1 cellular context compared by ENCODE assay signal in genomic region chr4:138190452-138190858, GRCh38.
TF ChIP-seq lines count a peak whose summit lies in the region.

No MANE protein-coding gene starts in this region.

TF ChIP-seq in GM12878, 131 proteins besides CTCF, POLR2A, EP300 and RAD21 (continued from another document):
- TF ChIP-seq, protein P1, sequence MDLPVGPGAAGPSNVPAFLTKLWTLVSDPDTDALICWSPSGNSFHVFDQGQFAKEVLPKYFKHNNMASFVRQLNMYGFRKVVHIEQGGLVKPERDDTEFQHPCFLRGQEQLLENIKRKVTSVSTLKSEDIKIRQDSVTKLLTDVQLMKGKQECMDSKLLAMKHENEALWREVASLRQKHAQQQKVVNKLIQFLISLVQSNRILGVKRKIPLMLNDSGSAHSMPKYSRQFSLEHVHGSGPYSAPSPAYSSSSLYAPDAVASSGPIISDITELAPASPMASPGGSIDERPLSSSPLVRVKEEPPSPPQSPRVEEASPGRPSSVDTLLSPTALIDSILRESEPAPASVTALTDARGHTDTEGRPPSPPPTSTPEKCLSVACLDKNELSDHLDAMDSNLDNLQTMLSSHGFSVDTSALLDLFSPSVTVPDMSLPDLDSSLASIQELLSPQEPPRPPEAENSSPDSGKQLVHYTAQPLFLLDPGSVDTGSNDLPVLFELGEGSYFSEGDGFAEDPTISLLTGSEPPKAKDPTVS (IDR thresholded peaks at IDR 0.05; ENCODE audit: low read depth, low read length): no peak
- TF ChIP-seq FOXM1 (IDR thresholded peaks at IDR 0.05; ENCODE audit: low read depth, low read length) (peak; percentile 69; the same call in 1 of the 2 replicates), IKZF2 (IDR thresholded peaks at IDR 0.05) (peak; percentile 70 to 73; a peak in 3 of 4 replicates), SMARCA5 (IDR thresholded peaks at IDR 0.05) (no peak), SMAD5 (IDR thresholded peaks at IDR 0.05; ENCODE audit: low read depth) (no peak), MAX (IDR thresholded peaks at IDR 0.05; ENCODE audit: low read depth, low read length) (no peak), ZNF274 (IDR thresholded peaks at IDR 0.05; ENCODE audit: insufficient read depth, insufficient read length) (no peak), BMI1 (IDR thresholded peaks at IDR 0.05; ENCODE audit: borderline replicate concordance) (peak; percentile 89), IRF4 (IDR thresholded peaks at IDR 0.05; ENCODE audit: low read depth, low read length) (peak; percentile 84), CHD2 (IDR thresholded peaks at IDR 0.05; ENCODE audit: borderline replicate concordance, low read depth, low read length) (peak; percentile 75; the same call in 1 of the 2 replicates)
- TF ChIP-seq, protein P2, sequence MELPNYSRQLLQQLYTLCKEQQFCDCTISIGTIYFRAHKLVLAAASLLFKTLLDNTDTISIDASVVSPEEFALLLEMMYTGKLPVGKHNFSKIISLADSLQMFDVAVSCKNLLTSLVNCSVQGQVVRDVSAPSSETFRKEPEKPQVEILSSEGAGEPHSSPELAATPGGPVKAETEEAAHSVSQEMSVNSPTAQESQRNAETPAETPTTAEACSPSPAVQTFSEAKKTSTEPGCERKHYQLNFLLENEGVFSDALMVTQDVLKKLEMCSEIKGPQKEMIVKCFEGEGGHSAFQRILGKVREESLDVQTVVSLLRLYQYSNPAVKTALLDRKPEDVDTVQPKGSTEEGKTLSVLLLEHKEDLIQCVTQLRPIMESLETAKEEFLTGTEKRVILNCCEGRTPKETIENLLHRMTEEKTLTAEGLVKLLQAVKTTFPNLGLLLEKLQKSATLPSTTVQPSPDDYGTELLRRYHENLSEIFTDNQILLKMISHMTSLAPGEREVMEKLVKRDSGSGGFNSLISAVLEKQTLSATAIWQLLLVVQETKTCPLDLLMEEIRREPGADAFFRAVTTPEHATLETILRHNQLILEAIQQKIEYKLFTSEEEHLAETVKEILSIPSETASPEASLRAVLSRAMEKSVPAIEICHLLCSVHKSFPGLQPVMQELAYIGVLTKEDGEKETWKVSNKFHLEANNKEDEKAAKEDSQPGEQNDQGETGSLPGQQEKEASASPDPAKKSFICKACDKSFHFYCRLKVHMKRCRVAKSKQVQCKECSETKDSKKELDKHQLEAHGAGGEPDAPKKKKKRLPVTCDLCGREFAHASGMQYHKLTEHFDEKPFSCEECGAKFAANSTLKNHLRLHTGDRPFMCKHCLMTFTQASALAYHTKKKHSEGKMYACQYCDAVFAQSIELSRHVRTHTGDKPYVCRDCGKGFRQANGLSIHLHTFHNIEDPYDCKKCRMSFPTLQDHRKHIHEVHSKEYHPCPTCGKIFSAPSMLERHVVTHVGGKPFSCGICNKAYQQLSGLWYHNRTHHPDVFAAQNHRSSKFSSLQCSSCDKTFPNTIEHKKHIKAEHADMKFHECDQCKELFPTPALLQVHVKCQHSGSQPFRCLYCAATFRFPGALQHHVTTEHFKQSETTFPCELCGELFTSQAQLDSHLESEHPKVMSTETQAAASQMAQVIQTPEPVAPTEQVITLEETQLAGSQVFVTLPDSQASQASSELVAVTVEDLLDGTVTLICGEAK (IDR thresholded peaks at IDR 0.05; ENCODE audit: borderline replicate concordance): no peak
- TF ChIP-seq, protein P3, sequence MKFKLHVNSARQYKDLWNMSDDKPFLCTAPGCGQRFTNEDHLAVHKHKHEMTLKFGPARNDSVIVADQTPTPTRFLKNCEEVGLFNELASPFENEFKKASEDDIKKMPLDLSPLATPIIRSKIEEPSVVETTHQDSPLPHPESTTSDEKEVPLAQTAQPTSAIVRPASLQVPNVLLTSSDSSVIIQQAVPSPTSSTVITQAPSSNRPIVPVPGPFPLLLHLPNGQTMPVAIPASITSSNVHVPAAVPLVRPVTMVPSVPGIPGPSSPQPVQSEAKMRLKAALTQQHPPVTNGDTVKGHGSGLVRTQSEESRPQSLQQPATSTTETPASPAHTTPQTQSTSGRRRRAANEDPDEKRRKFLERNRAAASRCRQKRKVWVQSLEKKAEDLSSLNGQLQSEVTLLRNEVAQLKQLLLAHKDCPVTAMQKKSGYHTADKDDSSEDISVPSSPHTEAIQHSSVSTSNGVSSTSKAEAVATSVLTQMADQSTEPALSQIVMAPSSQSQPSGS (IDR thresholded peaks at IDR 0.05; ENCODE audit: low read length): peak; percentile 96
